ENCODE assay signal across 8 cellular contexts in the genomic region with DNA sequence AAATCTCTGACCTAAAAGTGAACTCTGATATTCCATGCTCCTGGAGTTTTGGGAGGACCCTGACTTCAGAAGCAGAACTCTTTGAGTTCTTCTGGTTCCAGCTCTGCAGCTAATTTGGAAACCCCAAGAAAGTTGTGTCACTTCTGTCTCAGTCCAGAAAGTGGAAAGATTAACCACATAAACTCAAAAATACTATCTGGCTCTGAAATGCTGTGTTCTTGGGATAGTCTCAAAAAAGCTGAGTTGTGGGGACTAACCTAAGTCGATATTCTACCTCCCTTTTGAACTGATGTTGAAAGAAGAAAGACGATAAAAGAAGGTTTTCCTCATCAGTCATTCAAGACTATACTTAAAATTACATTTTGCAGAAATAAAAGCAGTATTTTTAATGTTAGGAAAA. TPM values are rescaled to one million over a fixed set of nuclear protein-coding genes. Genes with fewer than 3 reads are reported as not detected.
DNase-seq lines count a peak whose midpoint lies in the region; ATAC-seq and TF ChIP-seq lines count a peak whose summit lies in the region.

No MANE protein-coding gene starts in this region.

- no peaks in the 10 kb centered on the region for H3K79me2 ChIP-seq in mammary epithelial cell (ENCODE audit: insufficient read depth, low read length)

- CTCF ChIA-PET in mammary epithelial cell (lab: Charles Lee; ENCODE audit: low non-redundant PET), result no interaction called here

- no peaks in the 10 kb centered on the region for H4K20me1 ChIP-seq in mammary epithelial cell (ENCODE audit: insufficient read depth, low read length)

- intact Hi-C loops in breast epithelium (cut with DNase I; ENCODE audit: low total_unique reads) (no loop called here), mammary epithelial cell (cut with micrococcal nuclease) (no loop called here), tibial artery (cut with DNase I; ENCODE audit: low total_unique reads) (loop anchor here (5.0 kb wide), 1 partner anchor 58 kb away; a partner anchor contains a TSS)

- H2AFZ ChIP-seq in mammary epithelial cell (ENCODE audit: low read depth, low read length), result no peak overlapping the region

- dilution Hi-C loops in mammary epithelial cell (cut with HindIII; ENCODE audit: low sequenced_read_pairs), result loop anchor here (5.0 kb wide), 1 partner anchor 68 kb away; no protein-coding TSS in a partner anchor

- DNase-seq in breast epithelium (ENCODE audit: low spot score in 2 of 2), result no peak
- DNase-seq in mammary epithelial cell, result no peak
- no peak for DNase-seq in tibial artery
- DNase-seq in DMS79 (lab: John Stamatoyannopoulos, UW), result no peak
- DNase-seq in NCI-H2171 treated with DMSO at 0.1 percent for 48 hours (lab: John Stamatoyannopoulos, UW), result no peak

- no peak for TF ChIP-seq POLR2A in breast epithelium (IDR thresholded peaks at IDR 0.05)

- no peak overlapping the region for H3K4me2 ChIP-seq in mammary epithelial cell (ENCODE audit: insufficient read depth, low read depth, low read length)

- no peak overlapping the region for H3K9ac ChIP-seq in mammary epithelial cell (ENCODE audit: insufficient read depth, low read length)
- peak overlapping the region; percentile 64 for H3K9ac ChIP-seq in mucosa of stomach (ENCODE audit: low read length)

- H3K4me3 ChIP-seq in breast epithelium (no peak overlapping the region), mammary epithelial cell (replicated peaks in 1 of 3; ENCODE audit: insufficient read depth in 1 of 3, low read depth in 2 of 3, low read length in 3 of 3) (no peak overlapping the region), mucosa of stomach (ENCODE audit: low read length) (no peak overlapping the region), tibial artery (peak overlapping the region; percentile 54 to 61)

- TF ChIP-seq CTCF in breast epithelium (IDR thresholded peaks at IDR 0.05) (no peak), mammary epithelial cell (conservative IDR thresholded peaks at IDR 0.05 in 1 of 2, IDR thresholded peaks at IDR 0.05 in 1 of 2; ENCODE audit: extremely low read depth in 1 of 2, insufficient read depth in 1 of 2, low read depth in 1 of 2, low read length in 2 of 2) (no peak), tibial artery (IDR thresholded peaks at IDR 0.05) (no peak)

- WGBS in mammary epithelial cell (ENCODE audit: low coverage, missing lambda C conversion rate), result 100% methylated on average over 2 of the region's 2 CpGs

- peak overlapping the region; percentile 84 to 95 for H3K27ac ChIP-seq in breast epithelium
- H3K27ac ChIP-seq in mammary epithelial cell (ENCODE audit: insufficient read depth, low read depth, low read length), result no peak overlapping the region
- H3K27ac ChIP-seq in angular gyrus (ENCODE audit: low read depth, low read length), result peak overlapping the region; percentile 96
- H3K27ac ChIP-seq in tibial artery, result peak overlapping the region; percentile 93 to 96

- ATAC-seq in GM19463 (IDR thresholded peaks at IDR 0.05; ENCODE audit: unreplicated experiment), result no peak

- H3K36me3 ChIP-seq in breast epithelium (no peaks in the 10 kb centered on the region), mammary epithelial cell (ENCODE audit: insufficient read depth, low read length) (no peaks in the 10 kb centered on the region), mucosa of stomach (ENCODE audit: control insufficient read depth, insufficient read depth, low read length) (no peaks in the 10 kb centered on the region), tibial artery (no peaks in the 10 kb centered on the region)

- in situ Hi-C loops in mammary epithelial cell (cut with MboI; ENCODE audit: low sequenced_read_pairs in 2 of 2), result no loop called here

- no TSS peak for BruUV-seq in mammary epithelial cell (replicated peaks; lab: Mats Ljungman, UMichigan)

- H3K4me1 ChIP-seq in breast epithelium (peaks cover 5 to 17% of the 10 kb centered on the region in 2 donors), mammary epithelial cell (ENCODE audit: insufficient read depth, low read length) (peaks cover 23% of the 10 kb centered on the region), mucosa of stomach (ENCODE audit: control insufficient read depth, insufficient read depth, low read length) (peaks cover 32% of the 10 kb centered on the region), tibial artery (peaks cover 4 to 78% (median 40%) of the 10 kb centered on the region in 4 donors)

- H3K9me3 ChIP-seq in breast epithelium (no peaks in the 10 kb centered on the region), mammary epithelial cell (replicated peaks; ENCODE audit: insufficient read depth, low read length) (no peaks in the 10 kb centered on the region), mucosa of stomach (ENCODE audit: control insufficient read depth, low read length) (no peaks in the 10 kb centered on the region), tibial artery (no peaks in the 10 kb centered on the region)

- H3K27me3 ChIP-seq in breast epithelium (no peaks in the 10 kb centered on the region), mammary epithelial cell (ENCODE audit: insufficient read depth, low read length) (no peaks in the 10 kb centered on the region), mucosa of stomach (ENCODE audit: control insufficient read depth, insufficient read depth, low read length) (no peaks in the 10 kb centered on the region), tibial artery (no peaks in the 10 kb centered on the region)

RNA-seq across cellular contexts. Expression of a gene that starts 59.8 kb away (rescaled TPM):
- total RNA-seq in breast epithelium (10 to 100 TPM; 24.0 to 37.6 (median 25.6) TPM), mammary epithelial cell (10 to 100 TPM in 1 of 2 donors, 1 to 10 TPM in 1; 6.0 to 11.4 TPM)
- 4.1 TPM for polyA plus RNA-seq in mammary epithelial cell
- 24.9 TPM for polyA minus RNA-seq in mammary epithelial cell

Comparison
In these comparisons a context has a peak if more than half of its experiments do, and no peak if none do; other contexts are left out.
1. H3K4me3 ChIP-seq: peak in tibial artery (2 of 2); none in breast epithelium (0 of 3), mammary epithelial cell (0 of 3) and mucosa of stomach (single experiment).